17 cellular contexts compared by ENCODE assay signal in genomic region chr6:35248300-35248699, GRCh38. TPM values are rescaled to one million over a fixed set of nuclear protein-coding genes. Genes with fewer than 3 reads are reported as not detected.
DNase-seq lines count a peak whose midpoint lies in the region; ATAC-seq and TF ChIP-seq lines count a peak whose summit lies in the region.
"Had no signal": no experiment of that assay in that cellular context is flagged by ENCODE, and none has a peak within 500 bp of the region (broad histone marks: within the 10 kb centered on the region; RNA-seq: fewer than 3 reads in every experiment).

No MANE protein-coding gene starts in this region.

- H3K4me3 Mint-ChIP-seq in activated CD8-positive, alpha-beta memory T cell treated with anti-CD3 and anti-CD28 coated beads, Interleukin-2, amount 10 ng/mL, durations not matched to agents 7 days and 5 days = no peak overlapping the region
- H3K4me3 Mint-ChIP-seq in GM23338 = no peak overlapping the region
- H3K4me3 Mint-ChIP-seq in activated CD8-positive, alpha-beta T cell treated with anti-CD3 and anti-CD28 coated beads, Interleukin-2, amount 10 ng/mL, durations not matched to agents 7 days and 5 days = no peak overlapping the region
- H3K4me3 Mint-ChIP-seq: activated naive CD4-positive, alpha-beta T cell treated with anti-CD3 and anti-CD28 coated beads, Interleukin-2, amount 10 ng/mL, durations not matched to agents 7 days and 5 days; endodermal cell had no signal

- H3K27me3 ChIP-seq in GM23338 (ENCODE audit: insufficient read depth) = no peaks in the 10 kb centered on the region
- H3K27me3 ChIP-seq in psoas muscle (ENCODE audit: insufficient read depth in 3 of 3, low read length in 2 of 3) = no peaks in the 10 kb centered on the region
- H3K27me3 ChIP-seq: gastrocnemius medialis, uterus had no signal

- peaks cover 7% of the 10 kb centered on the region; the same call in 1 of the 2 replicates for H3K4me1 ChIP-seq in GM23338 (ENCODE audit: insufficient read depth)
- peaks cover 19% of the 10 kb centered on the region for H3K4me1 ChIP-seq in psoas muscle

- POLR2A ChIA-PET in activated CD8-positive, alpha-beta T cell treated with anti-CD3 and anti-CD28 coated beads, Interleukin-2, amount 10 ng/mL, durations not matched to agents 7 days and 5 days (lab: Charles Lee) = interaction anchor here (0.9 kb wide), 1 partner anchor 11 kb away, joined by 3 read pairs; the partner anchor contains the start of gene ZNF76

- no peak overlapping the region for H3K4me2 ChIP-seq in GM23338

- H3K4me3 ChIP-seq in GM23338 (no peak overlapping the region), psoas muscle (no peak overlapping the region)
- H3K4me3 ChIP-seq: gastrocnemius medialis, uterus had no signal

- intact Hi-C loops in sciatic nerve (cut with DNase I) (no loop called here), psoas muscle (cut with DNase I) (no loop called here)

- no peaks in the 10 kb centered on the region for H3K9me2 ChIP-seq in GM23338 (ENCODE audit: insufficient read depth)

- ATAC-seq in activated CD8-positive, alpha-beta memory T cell treated with anti-CD3 and anti-CD28 coated beads, Interleukin-2, amount 10 ng/mL, durations not matched to agents 7 days and 5 days = no peak
- no peak for ATAC-seq in GM23338
- no peak for ATAC-seq in activated CD8-positive, alpha-beta T cell treated with anti-CD3 and anti-CD28 coated beads, Interleukin-2, amount 10 ng/mL, durations not matched to agents 7 days and 5 days
- ATAC-seq in sciatic nerve = no peak
- no peak for ATAC-seq in psoas muscle

- DNase-seq in activated CD8-positive, alpha-beta memory T cell treated with anti-CD3 and anti-CD28 coated beads, Interleukin-2, amount 10 ng/mL, durations not matched to agents 7 days and 5 days = no peak
- DNase-seq in activated CD8-positive, alpha-beta memory T cell treated with anti-CD3 and anti-CD28 coated beads, Interleukin-2, amount 50 U/mL, for 48 hours = no peak
- DNase-seq in GM23338 (ENCODE audit: low spot score) (no peak), sciatic nerve (ENCODE audit: low spot score) (peak; percentile 28), GM19240 (ENCODE audit: insufficient read length, low spot score) (no peak), psoas muscle (no peak), islet precursor cell (no peak)
- no peak for DNase-seq in activated CD8-positive, alpha-beta T cell treated with anti-CD3 and anti-CD28 coated beads, Interleukin-2, amount 10 ng/mL, durations not matched to agents 7 days and 5 days
- DNase-seq: activated naive CD4-positive, alpha-beta T cell treated with anti-CD3 and anti-CD28 coated beads, Interleukin-2, amount 10 ng/mL, durations not matched to agents 7 days and 5 days; endodermal cell; gastrocnemius medialis; mesenchymal stem cell; NCI-H748 treated with DMSO at 0.1 percent for 48 hours; stimulated activated naive CD4-positive, alpha-beta T cell; T-helper 9 cell; uterus had no signal

- H3K27me3 Mint-ChIP-seq in activated CD8-positive, alpha-beta memory T cell treated with anti-CD3 and anti-CD28 coated beads, Interleukin-2, amount 10 ng/mL, durations not matched to agents 7 days and 5 days = no peaks in the 10 kb centered on the region
- H3K27me3 Mint-ChIP-seq in GM23338 (ENCODE audit: insufficient read depth, low read depth, poor library complexity) = peaks cover 8% of the 10 kb centered on the region
- H3K27me3 Mint-ChIP-seq in activated CD8-positive, alpha-beta T cell treated with anti-CD3 and anti-CD28 coated beads, Interleukin-2, amount 10 ng/mL, durations not matched to agents 7 days and 5 days (ENCODE audit: low read depth) = no peaks in the 10 kb centered on the region
- H3K27me3 Mint-ChIP-seq: activated naive CD4-positive, alpha-beta T cell treated with anti-CD3 and anti-CD28 coated beads, Interleukin-2, amount 10 ng/mL, durations not matched to agents 7 days and 5 days had no signal

- peak overlapping the region; percentile 63 for H3K27ac Mint-ChIP-seq in activated CD8-positive, alpha-beta memory T cell treated with anti-CD3 and anti-CD28 coated beads, Interleukin-2, amount 10 ng/mL, durations not matched to agents 7 days and 5 days
- H3K27ac Mint-ChIP-seq in GM23338 = peak overlapping the region; percentile 18
- peak overlapping the region; percentile 40 for H3K27ac Mint-ChIP-seq in activated CD8-positive, alpha-beta T cell treated with anti-CD3 and anti-CD28 coated beads, Interleukin-2, amount 10 ng/mL, durations not matched to agents 7 days and 5 days
- H3K27ac Mint-ChIP-seq: activated naive CD4-positive, alpha-beta T cell treated with anti-CD3 and anti-CD28 coated beads, Interleukin-2, amount 10 ng/mL, durations not matched to agents 7 days and 5 days; endodermal cell had no signal

- H3K9me3 ChIP-seq in psoas muscle = no peaks in the 10 kb centered on the region
- H3K9me3 ChIP-seq: gastrocnemius medialis, uterus had no signal

- peaks cover 11% of the 10 kb centered on the region; the same call in 1 of the 2 replicates for H4K20me1 ChIP-seq in GM23338 (replicated peaks; ENCODE audit: insufficient read depth)

- 54 to 74% (median 56%) methylated on average over 3 of the region's 3 CpGs for WGBS in psoas muscle, 3 donors

- H3F3A ChIP-seq in GM23338 (replicated peaks; ENCODE audit: low read depth) = no peaks in the 10 kb centered on the region

- TF ChIP-seq CTCF in GM23338 (conservative IDR thresholded peaks at IDR 0.05; ENCODE audit: low read depth in 2 of 2) = no peak
- TF ChIP-seq CTCF in psoas muscle (IDR thresholded peaks at IDR 0.05) = no peak

- H3K27ac ChIP-seq in GM23338 (ENCODE audit: low read depth) (no peak overlapping the region), psoas muscle (no peak overlapping the region)
- H3K27ac ChIP-seq: gastrocnemius medialis, RWPE1, uterus had no signal

- H3K9me3 Mint-ChIP-seq in activated CD8-positive, alpha-beta memory T cell treated with anti-CD3 and anti-CD28 coated beads, Interleukin-2, amount 10 ng/mL, durations not matched to agents 7 days and 5 days (ENCODE audit: low read depth) = no peaks in the 10 kb centered on the region
- H3K9me3 Mint-ChIP-seq in GM23338 = no peaks in the 10 kb centered on the region
- H3K9me3 Mint-ChIP-seq in activated CD8-positive, alpha-beta T cell treated with anti-CD3 and anti-CD28 coated beads, Interleukin-2, amount 10 ng/mL, durations not matched to agents 7 days and 5 days (ENCODE audit: insufficient read depth) = no peaks in the 10 kb centered on the region
- H3K9me3 Mint-ChIP-seq: activated naive CD4-positive, alpha-beta T cell treated with anti-CD3 and anti-CD28 coated beads, Interleukin-2, amount 10 ng/mL, durations not matched to agents 7 days and 5 days; endodermal cell had no signal

- CTCF ChIA-PET in activated CD8-positive, alpha-beta memory T cell treated with anti-CD3 and anti-CD28 coated beads, Interleukin-2, amount 10 ng/mL, durations not matched to agents 7 days and 5 days (lab: Charles Lee) = interaction anchor here (0.7 to 1.8 kb wide), 4 partner anchors 16 to 103 kb away, joined by 3 to 5 read pairs (median 4); no protein-coding TSS in a partner anchor
- CTCF ChIA-PET in activated CD8-positive, alpha-beta T cell treated with anti-CD3 and anti-CD28 coated beads, Interleukin-2, amount 10 ng/mL, durations not matched to agents 7 days and 5 days (lab: Charles Lee) = interaction anchor here (2.9 to 3.1 kb wide), 2 partner anchors 8 to 10 kb away, joined by 13 to 16 read pairs; partner anchors contain the start of gene ZNF76

- H3K36me3 ChIP-seq in GM23338 (ENCODE audit: insufficient read depth) (no peaks in the 10 kb centered on the region), psoas muscle (ENCODE audit: insufficient read depth in 1 of 2, low read depth in 1 of 2) (peaks cover 0 to 8% of the 10 kb centered on the region in 2 donors)
- H3K36me3 ChIP-seq: gastrocnemius medialis, uterus had no signal

- no peaks in the 10 kb centered on the region; the same call in 1 of the 2 replicates for H3K79me2 ChIP-seq in GM23338 (replicated peaks; ENCODE audit: insufficient read depth)

- H3K36me3 Mint-ChIP-seq in activated CD8-positive, alpha-beta memory T cell treated with anti-CD3 and anti-CD28 coated beads, Interleukin-2, amount 10 ng/mL, durations not matched to agents 7 days and 5 days = no peaks in the 10 kb centered on the region
- H3K36me3 Mint-ChIP-seq in GM23338 (ENCODE audit: low read depth) = no peaks in the 10 kb centered on the region
- peaks cover 2% of the 10 kb centered on the region for H3K36me3 Mint-ChIP-seq in activated CD8-positive, alpha-beta T cell treated with anti-CD3 and anti-CD28 coated beads, Interleukin-2, amount 10 ng/mL, durations not matched to agents 7 days and 5 days (ENCODE audit: low read depth)
- H3K36me3 Mint-ChIP-seq: activated naive CD4-positive, alpha-beta T cell treated with anti-CD3 and anti-CD28 coated beads, Interleukin-2, amount 10 ng/mL, durations not matched to agents 7 days and 5 days had no signal

- H3K4me1 Mint-ChIP-seq in activated CD8-positive, alpha-beta memory T cell treated with anti-CD3 and anti-CD28 coated beads, Interleukin-2, amount 10 ng/mL, durations not matched to agents 7 days and 5 days = peaks cover 23% of the 10 kb centered on the region
- H3K4me1 Mint-ChIP-seq in GM23338 = peaks cover 23% of the 10 kb centered on the region
- peaks cover 18% of the 10 kb centered on the region for H3K4me1 Mint-ChIP-seq in activated CD8-positive, alpha-beta T cell treated with anti-CD3 and anti-CD28 coated beads, Interleukin-2, amount 10 ng/mL, durations not matched to agents 7 days and 5 days (ENCODE audit: low read depth)

- no peak overlapping the region for H2AFZ ChIP-seq in GM23338

RNA-seq across cellular contexts. Expression of gene ZNF76, which starts 11.2 kb away (rescaled TPM):
- total RNA-seq in activated CD8-positive, alpha-beta memory T cell treated with anti-CD3 and anti-CD28 coated beads, Interleukin-2, amount 10 ng/mL, durations not matched to agents 7 days and 5 days = 10 to 100 TPM; 55.0 to 61.8 TPM
- 18.1 and 18.8 TPM in 2 replicates for total RNA-seq in GM23338 (2014; rRNA removed; shearing (Covaris generic))
- polyA plus RNA-seq in GM23338 (2016; fragmentation: Nextera tagmentation; extraction: Ambion mirVana) = 12.5 and 13.7 TPM in 2 replicates
- total RNA-seq in activated CD8-positive, alpha-beta T cell treated with anti-CD3 and anti-CD28 coated beads, Interleukin-2, amount 10 ng/mL, durations not matched to agents 7 days and 5 days = 10 to 100 TPM; 39.4 to 41.6 TPM
- 45.8 TPM for total RNA-seq in sciatic nerve
- total RNA-seq in psoas muscle = 10 to 100 TPM; 17.9 to 25.0 (median 22.5) TPM
- 10 to 100 TPM; 22.3 to 37.3 (median 24.6) TPM for polyA plus RNA-seq in psoas muscle

RNA-seq across cellular contexts. Expression of gene SCUBE3, which starts 34.5 kb away (rescaled TPM):
- under 1 TPM; 0.12 to 0.54 TPM for total RNA-seq in activated CD8-positive, alpha-beta memory T cell treated with anti-CD3 and anti-CD28 coated beads, Interleukin-2, amount 10 ng/mL, durations not matched to agents 7 days and 5 days
- 0.70 and 1.1 TPM in 2 replicates for total RNA-seq in GM23338 (2014; rRNA removed; shearing (Covaris generic))
- 0.39 and 0.56 TPM in 2 replicates for polyA plus RNA-seq in GM23338 (2016; fragmentation: Nextera tagmentation; extraction: Ambion mirVana)
- total RNA-seq in activated CD8-positive, alpha-beta T cell treated with anti-CD3 and anti-CD28 coated beads, Interleukin-2, amount 10 ng/mL, durations not matched to agents 7 days and 5 days = under 1 TPM in 1 of 2 experiments, not detected in 1; 0.03 TPM
- 2.9 TPM for total RNA-seq in sciatic nerve
- total RNA-seq in psoas muscle = under 1 TPM in 2 of 4 donors, not detected in 2; 0.10 to 0.21 TPM
- under 1 TPM; 0.01 to 0.04 (median 0.01) TPM for polyA plus RNA-seq in psoas muscle

RNA-seq across cellular contexts. Expression of gene DEF6, which starts 49.3 kb away (rescaled TPM):
- total RNA-seq in activated CD8-positive, alpha-beta memory T cell treated with anti-CD3 and anti-CD28 coated beads, Interleukin-2, amount 10 ng/mL, durations not matched to agents 7 days and 5 days = 100 to 1,000 TPM; 153 to 194 TPM
- total RNA-seq in GM23338 (2014; rRNA removed; shearing (Covaris generic)) = 5.7 and 7.2 TPM in 2 replicates
- 3.2 and 5.1 TPM in 2 replicates for polyA plus RNA-seq in GM23338 (2016; fragmentation: Nextera tagmentation; extraction: Ambion mirVana)
- 100 to 1,000 TPM; 191 to 195 TPM for total RNA-seq in activated CD8-positive, alpha-beta T cell treated with anti-CD3 and anti-CD28 coated beads, Interleukin-2, amount 10 ng/mL, durations not matched to agents 7 days and 5 days
- total RNA-seq in sciatic nerve = 11.6 TPM
- total RNA-seq in psoas muscle = 1 to 10 TPM in 1 of 4 donors, under 1 TPM in 3; 0.46 to 1.6 (median 0.64) TPM
- polyA plus RNA-seq in psoas muscle = 1 to 10 TPM in 1 of 3 donors, under 1 TPM in 2; 0.43 to 1.3 (median 0.69) TPM

Comparison
In these comparisons a context has a peak if more than half of its experiments do, and no peak if none do; other contexts are left out.
1. RNA of gene DEF6, which starts 49.3 kb away (total RNA-seq): 191 to 195 TPM in activated CD8-positive, alpha-beta T cell treated with anti-CD3 and anti-CD28 coated beads, Interleukin-2, amount 10 ng/mL, durations not matched to agents 7 days and 5 days and 153 to 194 TPM in activated CD8-positive, alpha-beta memory T cell treated with anti-CD3 and anti-CD28 coated beads, Interleukin-2, amount 10 ng/mL, durations not matched to agents 7 days and 5 days; 11.6 TPM in sciatic nerve (single experiment), 5.7 to 7.2 TPM in GM23338 and 0.46 to 1.6 TPM in psoas muscle; every median in the first group is over 10 times any median in the second.
2. Peak in every context shown above with its lines, with median percentiles within 50 percentile points of each other: H3K27ac Mint-ChIP-seq.